Comparison of ENCODE assay signal across 12 cellular contexts in genomic region chr19:18697680-18698079, GRCh38. TPM values are rescaled to one million over a fixed set of nuclear protein-coding genes. Genes with fewer than 3 reads are reported as not detected.
DNase-seq lines count a peak whose midpoint lies in the region; ATAC-seq lines count a peak whose summit lies in the region.
"Had no signal": no experiment of that assay in that cellular context is flagged by ENCODE, and none has a peak within 500 bp of the region (broad histone marks: within the 10 kb centered on the region; RNA-seq: fewer than 3 reads in every experiment).

No MANE protein-coding gene starts in this region.

- H3K4me1 Mint-ChIP-seq in naive thymus-derived CD8-positive, alpha-beta T cell: peaks cover 21 to 62% (median 44%) of the 10 kb centered on the region in 4 donors

- peak overlapping the region in 1 of 10 donors; percentile 34 for H3K4me3 Mint-ChIP-seq in naive thymus-derived CD8-positive, alpha-beta T cell
- H3K4me3 Mint-ChIP-seq: neural progenitor cell had no signal

- peak overlapping the region in 8 of 10 donors; percentile 54 to 96 (median 77) for H3K27ac Mint-ChIP-seq in naive thymus-derived CD8-positive, alpha-beta T cell
- H3K27ac Mint-ChIP-seq: neural progenitor cell had no signal

- DNase-seq in DMS 273 (lab: John Stamatoyannopoulos, UW; ENCODE audit: unreplicated experiment) (peak; percentile 65), HT-29 (ENCODE audit: low spot score) (peak; percentile 32), RPMI8226 (peak; percentile 93), OCI-M2 (lab: John Stamatoyannopoulos, UW; ENCODE audit: unreplicated experiment) (no peak), posterior vena cava (ENCODE audit: low spot score) (no peak)
- no peak for DNase-seq in naive thymus-derived CD8-positive, alpha-beta T cell
- DNase-seq: activated CD4-positive, alpha-beta T cell treated with anti-CD3 and anti-CD28 coated beads, Interleukin-2, amount 50 U/mL, for 1 hour; left cardiac atrium; NCI-H1694 treated with DMSO at 0.1 percent for 48 hours had no signal

- intact Hi-C loops in posterior vena cava (cut with DNase I): no loop called here

- no peak for ATAC-seq in naive thymus-derived CD8-positive, alpha-beta T cell
- ATAC-seq in HG02970 (IDR thresholded peaks at IDR 0.05; ENCODE audit: low FRiP score, unreplicated experiment): no peak
- ATAC-seq: left cardiac atrium, Panc1 had no signal

- POLR2A ChIA-PET in naive thymus-derived CD8-positive, alpha-beta T cell (lab: Charles Lee): no interaction called here

- no peaks in the 10 kb centered on the region for H3K9me3 Mint-ChIP-seq in naive thymus-derived CD8-positive, alpha-beta T cell
- H3K9me3 Mint-ChIP-seq: neural progenitor cell had no signal

- no peaks in the 10 kb centered on the region for H3K36me3 Mint-ChIP-seq in naive thymus-derived CD8-positive, alpha-beta T cell
- H3K36me3 Mint-ChIP-seq: neural progenitor cell had no signal

- H3K27me3 Mint-ChIP-seq in naive thymus-derived CD8-positive, alpha-beta T cell: no peaks in the 10 kb centered on the region

RNA-seq across cellular contexts. Expression of gene CRTC1, which starts 14.2 kb away (rescaled TPM):
- 4.1 and 4.7 TPM in 2 replicates for total RNA-seq in HT-29 (2014; rRNA removed; shearing (Covaris generic))
- total RNA-seq in naive thymus-derived CD8-positive, alpha-beta T cell: 10 to 100 TPM; 24.2 to 25.7 TPM
- 1 to 10 TPM; 1.2 to 2.0 (median 1.9) TPM for polyA plus RNA-seq in naive thymus-derived CD8-positive, alpha-beta T cell
- 10 to 100 TPM in 1 of 2 donors, 1 to 10 TPM in 1; 9.3 to 15.7 TPM for total RNA-seq in posterior vena cava

Comparison
In these comparisons a context has a peak if more than half of its experiments do, and no peak if none do; other contexts are left out.
1. DNase-seq: peak in DMS 273 (single experiment), HT-29 (single experiment) and RPMI8226 (single experiment); none in naive thymus-derived CD8-positive, alpha-beta T cell (0 of 10), OCI-M2 (single experiment) and posterior vena cava (single experiment).